ENCODE assay signal across 1 cellular context in genomic region chr2:231454361-231454791, GRCh38.
TF ChIP-seq lines count a peak whose summit lies in the region.

No MANE protein-coding gene starts in this region.

TF ChIP-seq in HepG2, 621 proteins besides CTCF, POLR2A, EP300 and RAD21:
- no peak for TF ChIP-seq TCF7L2 (IDR thresholded peaks at IDR 0.05; ENCODE audit: low read depth, low read length)
- no peak for TF ChIP-seq ZNF678 (CRISPR knock-in tag; IDR thresholded peaks at IDR 0.05)
- 0 out of 2 replicates have a peak, but pooled peaks have one; percentile 38 for TF ChIP-seq ZNF567 (CRISPR knock-in tag; IDR thresholded peaks at IDR 0.05; ENCODE audit: borderline replicate concordance)
- no peak for TF ChIP-seq ZNF850 (CRISPR knock-in tag; conservative IDR thresholded peaks at IDR 0.05)
- TF ChIP-seq SOX6 (IDR thresholded peaks at IDR 0.05), result no peak
- no peak for TF ChIP-seq SOX6 (CRISPR knock-in tag; IDR thresholded peaks at IDR 0.05)
- 0 out of 2 replicates have a peak, but pooled peaks have one; percentile 44 for TF ChIP-seq POLR2AphosphoS2 (IDR thresholded peaks at IDR 0.05; ENCODE audit: low read depth, low read length)
- no peak for TF ChIP-seq ZNF616 (CRISPR knock-in tag; IDR thresholded peaks at IDR 0.05; ENCODE audit: low read depth)
- TF ChIP-seq ZNF382 (CRISPR knock-in tag; IDR thresholded peaks at IDR 0.05; ENCODE audit: borderline replicate concordance), result no peak
- no peak for TF ChIP-seq ZNF484 (CRISPR knock-in tag; IDR thresholded peaks at IDR 0.05; ENCODE audit: borderline replicate concordance, low read depth)
- 0 out of 2 replicates have a peak, but pooled peaks have one; percentile 2 for TF ChIP-seq ZNF772 (CRISPR knock-in tag; IDR thresholded peaks at IDR 0.05)
- TF ChIP-seq PRDM10 (CRISPR knock-in tag; IDR thresholded peaks at IDR 0.05; ENCODE audit: low read depth), result 0 out of 2 replicates have a peak, but pooled peaks have one; percentile 20
- TF ChIP-seq ZNF724P (CRISPR knock-in tag; IDR thresholded peaks at IDR 0.05; ENCODE audit: borderline replicate concordance), result 0 out of 2 replicates have a peak, but pooled peaks have one; percentile 25
- TF ChIP-seq ARHGAP35 (CRISPR knock-in tag; IDR thresholded peaks at IDR 0.05; ENCODE audit: borderline replicate concordance), result no peak
- no peak for TF ChIP-seq ZFP62 (CRISPR knock-in tag; IDR thresholded peaks at IDR 0.05)
- 0 out of 2 replicates have a peak, but pooled peaks have one; percentile 11 for TF ChIP-seq CBX5 (CRISPR knock-in tag; IDR thresholded peaks at IDR 0.05; ENCODE audit: borderline replicate concordance)
TF ChIP-seq in HepG2: peak in this region for 6.
